In the genomic region with DNA sequence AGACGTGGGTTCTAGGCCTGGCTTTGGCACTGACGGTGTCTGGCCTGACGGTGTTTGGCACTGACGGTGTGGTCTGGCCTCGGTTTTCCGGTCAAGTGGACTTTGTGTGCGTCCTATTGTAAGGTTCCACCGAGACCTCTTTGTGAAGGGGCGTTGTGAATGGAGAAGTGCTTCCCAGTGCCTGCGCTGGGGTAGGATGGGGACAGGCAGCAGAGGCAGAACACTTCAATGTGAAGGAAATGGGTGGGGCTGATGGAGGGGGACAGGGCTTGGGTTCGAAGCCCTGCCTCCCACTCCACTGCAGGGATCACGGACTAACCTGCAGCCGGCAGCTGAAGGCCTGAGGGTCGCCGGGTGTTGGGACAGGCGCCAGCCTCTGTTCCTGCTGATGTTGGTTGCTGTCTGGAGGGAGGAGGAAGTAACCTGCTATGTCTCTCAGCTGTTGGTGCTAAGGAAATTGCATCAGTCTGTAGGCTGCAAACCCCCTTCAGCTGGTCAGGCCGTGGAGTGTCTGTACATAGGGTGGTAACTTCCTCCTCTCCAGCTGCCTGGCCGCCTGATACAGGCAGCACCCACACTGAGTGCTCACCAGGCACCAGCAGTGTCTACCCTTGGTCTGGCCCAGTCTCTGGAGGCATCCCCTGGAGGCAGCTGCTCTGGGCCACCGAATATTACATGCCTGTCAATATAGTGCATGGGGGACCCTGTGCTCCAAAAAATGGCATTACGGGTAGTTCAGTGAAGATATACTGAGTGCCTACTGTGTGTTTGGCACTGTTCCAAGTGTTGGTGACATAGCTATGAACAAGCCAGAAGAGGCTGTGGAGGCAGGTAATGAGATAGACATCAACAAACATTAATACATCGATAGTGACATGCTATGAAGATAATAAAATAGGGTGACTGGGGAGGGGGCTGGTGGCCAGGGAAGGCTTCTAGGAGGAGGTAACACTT, we compare ENCODE assay signal across 1 cellular context.
TF ChIP-seq lines count a peak whose summit lies in the region.

No MANE protein-coding gene starts in this region.

TF ChIP-seq in K562, 482 proteins besides CTCF, POLR2A, EP300 and RAD21 (continued from another document and continues in another):
- TF ChIP-seq, protein P1, sequence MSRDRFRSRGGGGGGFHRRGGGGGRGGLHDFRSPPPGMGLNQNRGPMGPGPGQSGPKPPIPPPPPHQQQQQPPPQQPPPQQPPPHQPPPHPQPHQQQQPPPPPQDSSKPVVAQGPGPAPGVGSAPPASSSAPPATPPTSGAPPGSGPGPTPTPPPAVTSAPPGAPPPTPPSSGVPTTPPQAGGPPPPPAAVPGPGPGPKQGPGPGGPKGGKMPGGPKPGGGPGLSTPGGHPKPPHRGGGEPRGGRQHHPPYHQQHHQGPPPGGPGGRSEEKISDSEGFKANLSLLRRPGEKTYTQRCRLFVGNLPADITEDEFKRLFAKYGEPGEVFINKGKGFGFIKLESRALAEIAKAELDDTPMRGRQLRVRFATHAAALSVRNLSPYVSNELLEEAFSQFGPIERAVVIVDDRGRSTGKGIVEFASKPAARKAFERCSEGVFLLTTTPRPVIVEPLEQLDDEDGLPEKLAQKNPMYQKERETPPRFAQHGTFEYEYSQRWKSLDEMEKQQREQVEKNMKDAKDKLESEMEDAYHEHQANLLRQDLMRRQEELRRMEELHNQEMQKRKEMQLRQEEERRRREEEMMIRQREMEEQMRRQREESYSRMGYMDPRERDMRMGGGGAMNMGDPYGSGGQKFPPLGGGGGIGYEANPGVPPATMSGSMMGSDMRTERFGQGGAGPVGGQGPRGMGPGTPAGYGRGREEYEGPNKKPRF (IDR thresholded peaks at IDR 0.05; ENCODE audit: low read depth, low read length), result no peak
- TF ChIP-seq, protein P2, sequence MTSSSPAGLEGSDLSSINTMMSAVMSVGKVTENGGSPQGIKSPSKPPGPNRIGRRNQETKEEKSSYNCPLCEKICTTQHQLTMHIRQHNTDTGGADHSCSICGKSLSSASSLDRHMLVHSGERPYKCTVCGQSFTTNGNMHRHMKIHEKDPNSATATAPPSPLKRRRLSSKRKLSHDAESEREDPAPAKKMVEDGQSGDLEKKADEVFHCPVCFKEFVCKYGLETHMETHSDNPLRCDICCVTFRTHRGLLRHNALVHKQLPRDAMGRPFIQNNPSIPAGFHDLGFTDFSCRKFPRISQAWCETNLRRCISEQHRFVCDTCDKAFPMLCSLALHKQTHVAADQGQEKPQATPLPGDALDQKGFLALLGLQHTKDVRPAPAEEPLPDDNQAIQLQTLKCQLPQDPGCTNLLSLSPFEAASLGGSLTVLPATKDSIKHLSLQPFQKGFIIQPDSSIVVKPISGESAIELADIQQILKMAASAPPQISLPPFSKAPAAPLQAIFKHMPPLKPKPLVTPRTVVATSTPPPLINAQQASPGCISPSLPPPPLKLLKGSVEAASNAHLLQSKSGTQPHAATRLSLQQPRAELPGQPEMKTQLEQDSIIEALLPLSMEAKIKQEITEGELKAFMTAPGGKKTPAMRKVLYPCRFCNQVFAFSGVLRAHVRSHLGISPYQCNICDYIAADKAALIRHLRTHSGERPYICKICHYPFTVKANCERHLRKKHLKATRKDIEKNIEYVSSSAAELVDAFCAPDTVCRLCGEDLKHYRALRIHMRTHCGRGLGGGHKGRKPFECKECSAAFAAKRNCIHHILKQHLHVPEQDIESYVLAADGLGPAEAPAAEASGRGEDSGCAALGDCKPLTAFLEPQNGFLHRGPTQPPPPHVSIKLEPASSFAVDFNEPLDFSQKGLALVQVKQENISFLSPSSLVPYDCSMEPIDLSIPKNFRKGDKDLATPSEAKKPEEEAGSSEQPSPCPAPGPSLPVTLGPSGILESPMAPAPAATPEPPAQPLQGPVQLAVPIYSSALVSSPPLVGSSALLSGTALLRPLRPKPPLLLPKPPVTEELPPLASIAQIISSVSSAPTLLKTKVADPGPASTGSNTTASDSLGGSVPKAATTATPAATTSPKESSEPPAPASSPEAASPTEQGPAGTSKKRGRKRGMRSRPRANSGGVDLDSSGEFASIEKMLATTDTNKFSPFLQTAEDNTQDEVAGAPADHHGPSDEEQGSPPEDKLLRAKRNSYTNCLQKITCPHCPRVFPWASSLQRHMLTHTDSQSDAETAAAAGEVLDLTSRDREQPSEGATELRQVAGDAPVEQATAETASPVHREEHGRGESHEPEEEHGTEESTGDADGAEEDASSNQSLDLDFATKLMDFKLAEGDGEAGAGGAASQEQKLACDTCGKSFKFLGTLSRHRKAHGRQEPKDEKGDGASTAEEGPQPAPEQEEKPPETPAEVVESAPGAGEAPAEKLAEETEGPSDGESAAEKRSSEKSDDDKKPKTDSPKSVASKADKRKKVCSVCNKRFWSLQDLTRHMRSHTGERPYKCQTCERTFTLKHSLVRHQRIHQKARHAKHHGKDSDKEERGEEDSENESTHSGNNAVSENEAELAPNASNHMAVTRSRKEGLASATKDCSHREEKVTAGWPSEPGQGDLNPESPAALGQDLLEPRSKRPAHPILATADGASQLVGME (CRISPR knock-in tag; IDR thresholded peaks at IDR 0.05), result no peak
- TF ChIP-seq TBP (optimal IDR thresholded peaks at IDR 0.05; ENCODE audit: low read depth, low read length), result no peak
- TF ChIP-seq MAZ (CRISPR knock-in tag; conservative IDR thresholded peaks at IDR 0.05 in 1 of 2, IDR thresholded peaks at IDR 0.05 in 1 of 2), result peak in 1 of 2 experiments; percentile 52; a peak in 2 of 4 replicates
- TF ChIP-seq U2AF1 (optimal IDR thresholded peaks at IDR 0.05; ENCODE audit: low read depth, low read length), result no peak
- TF ChIP-seq, protein P3, sequence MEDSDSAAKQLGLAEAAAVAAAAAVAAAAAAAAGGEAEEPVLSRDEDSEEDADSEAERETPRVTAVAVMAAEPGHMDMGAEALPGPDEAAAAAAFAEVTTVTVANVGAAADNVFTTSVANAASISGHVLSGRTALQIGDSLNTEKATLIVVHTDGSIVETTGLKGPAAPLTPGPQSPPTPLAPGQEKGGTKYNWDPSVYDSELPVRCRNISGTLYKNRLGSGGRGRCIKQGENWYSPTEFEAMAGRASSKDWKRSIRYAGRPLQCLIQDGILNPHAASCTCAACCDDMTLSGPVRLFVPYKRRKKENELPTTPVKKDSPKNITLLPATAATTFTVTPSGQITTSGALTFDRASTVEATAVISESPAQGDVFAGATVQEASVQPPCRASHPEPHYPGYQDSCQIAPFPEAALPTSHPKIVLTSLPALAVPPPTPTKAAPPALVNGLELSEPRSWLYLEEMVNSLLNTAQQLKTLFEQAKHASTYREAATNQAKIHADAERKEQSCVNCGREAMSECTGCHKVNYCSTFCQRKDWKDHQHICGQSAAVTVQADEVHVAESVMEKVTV (CRISPR knock-in tag; IDR thresholded peaks at IDR 0.05), result no peak
- TF ChIP-seq SMAD4 (CRISPR knock-in tag; conservative IDR thresholded peaks at IDR 0.05), result peak; percentile 91
- TF ChIP-seq, protein P4, sequence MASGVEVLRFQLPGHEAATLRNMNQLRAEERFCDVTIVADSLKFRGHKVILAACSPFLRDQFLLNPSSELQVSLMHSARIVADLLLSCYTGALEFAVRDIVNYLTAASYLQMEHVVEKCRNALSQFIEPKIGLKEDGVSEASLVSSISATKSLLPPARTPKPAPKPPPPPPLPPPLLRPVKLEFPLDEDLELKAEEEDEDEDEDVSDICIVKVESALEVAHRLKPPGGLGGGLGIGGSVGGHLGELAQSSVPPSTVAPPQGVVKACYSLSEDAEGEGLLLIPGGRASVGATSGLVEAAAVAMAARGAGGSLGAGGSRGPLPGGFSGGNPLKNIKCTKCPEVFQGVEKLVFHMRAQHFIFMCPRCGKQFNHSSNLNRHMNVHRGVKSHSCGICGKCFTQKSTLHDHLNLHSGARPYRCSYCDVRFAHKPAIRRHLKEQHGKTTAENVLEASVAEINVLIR (CRISPR knock-in tag; IDR thresholded peaks at IDR 0.05), result no peak
- TF ChIP-seq XRCC3 (IDR thresholded peaks at IDR 0.05), result no peak
- TF ChIP-seq SREBF1 (IDR thresholded peaks at IDR 0.05; ENCODE audit: borderline replicate concordance, low read depth, low read length), result no peak
- TF ChIP-seq, protein P5, sequence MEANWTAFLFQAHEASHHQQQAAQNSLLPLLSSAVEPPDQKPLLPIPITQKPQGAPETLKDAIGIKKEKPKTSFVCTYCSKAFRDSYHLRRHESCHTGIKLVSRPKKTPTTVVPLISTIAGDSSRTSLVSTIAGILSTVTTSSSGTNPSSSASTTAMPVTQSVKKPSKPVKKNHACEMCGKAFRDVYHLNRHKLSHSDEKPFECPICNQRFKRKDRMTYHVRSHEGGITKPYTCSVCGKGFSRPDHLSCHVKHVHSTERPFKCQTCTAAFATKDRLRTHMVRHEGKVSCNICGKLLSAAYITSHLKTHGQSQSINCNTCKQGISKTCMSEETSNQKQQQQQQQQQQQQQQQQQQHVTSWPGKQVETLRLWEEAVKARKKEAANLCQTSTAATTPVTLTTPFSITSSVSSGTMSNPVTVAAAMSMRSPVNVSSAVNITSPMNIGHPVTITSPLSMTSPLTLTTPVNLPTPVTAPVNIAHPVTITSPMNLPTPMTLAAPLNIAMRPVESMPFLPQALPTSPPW (CRISPR knock-in tag; IDR thresholded peaks at IDR 0.05), result peak; percentile 30; the same call in 1 of the 2 replicates
- TF ChIP-seq ZNF699 (CRISPR knock-in tag; IDR thresholded peaks at IDR 0.05; ENCODE audit: insufficient replicate concordance), result no peak
- TF ChIP-seq ZNF146 (CRISPR knock-in tag; IDR thresholded peaks at IDR 0.05; ENCODE audit: unreplicated experiment), result no peak
- no peak for TF ChIP-seq SNIP1 (IDR thresholded peaks at IDR 0.05; ENCODE audit: low read depth)
- TF ChIP-seq MYNN (IDR thresholded peaks at IDR 0.05), result peak; percentile 57; the same call in 1 of the 2 replicates
- no peak for TF ChIP-seq MYNN (CRISPR knock-in tag; IDR thresholded peaks at IDR 0.05)
- TF ChIP-seq, protein P6, sequence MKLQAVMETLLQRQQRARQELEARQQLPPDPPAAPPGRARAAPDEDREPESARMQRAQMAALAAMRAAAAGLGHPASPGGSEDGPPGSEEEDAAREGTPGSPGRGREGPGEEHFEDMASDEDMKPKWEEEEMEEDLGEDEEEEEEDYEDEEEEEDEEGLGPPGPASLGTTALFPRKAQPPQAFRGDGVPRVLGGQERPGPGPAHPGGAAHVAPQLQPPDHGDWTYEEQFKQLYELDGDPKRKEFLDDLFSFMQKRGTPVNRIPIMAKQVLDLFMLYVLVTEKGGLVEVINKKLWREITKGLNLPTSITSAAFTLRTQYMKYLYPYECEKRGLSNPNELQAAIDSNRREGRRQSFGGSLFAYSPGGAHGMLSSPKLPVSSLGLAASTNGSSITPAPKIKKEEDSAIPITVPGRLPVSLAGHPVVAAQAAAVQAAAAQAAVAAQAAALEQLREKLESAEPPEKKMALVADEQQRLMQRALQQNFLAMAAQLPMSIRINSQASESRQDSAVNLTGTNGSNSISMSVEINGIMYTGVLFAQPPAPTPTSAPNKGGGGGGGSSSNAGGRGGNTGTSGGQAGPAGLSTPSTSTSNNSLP (IDR thresholded peaks at IDR 0.05; ENCODE audit: borderline replicate concordance, low read depth, low read length), result no peak
- TF ChIP-seq HDAC3 (IDR thresholded peaks at IDR 0.05; ENCODE audit: borderline replicate concordance, partially characterized antibody), result no peak
- no peak; the same call in 1 of the 2 replicates for TF ChIP-seq CBFB (CRISPR knock-in tag; IDR thresholded peaks at IDR 0.05)
- TF ChIP-seq, protein P7, sequence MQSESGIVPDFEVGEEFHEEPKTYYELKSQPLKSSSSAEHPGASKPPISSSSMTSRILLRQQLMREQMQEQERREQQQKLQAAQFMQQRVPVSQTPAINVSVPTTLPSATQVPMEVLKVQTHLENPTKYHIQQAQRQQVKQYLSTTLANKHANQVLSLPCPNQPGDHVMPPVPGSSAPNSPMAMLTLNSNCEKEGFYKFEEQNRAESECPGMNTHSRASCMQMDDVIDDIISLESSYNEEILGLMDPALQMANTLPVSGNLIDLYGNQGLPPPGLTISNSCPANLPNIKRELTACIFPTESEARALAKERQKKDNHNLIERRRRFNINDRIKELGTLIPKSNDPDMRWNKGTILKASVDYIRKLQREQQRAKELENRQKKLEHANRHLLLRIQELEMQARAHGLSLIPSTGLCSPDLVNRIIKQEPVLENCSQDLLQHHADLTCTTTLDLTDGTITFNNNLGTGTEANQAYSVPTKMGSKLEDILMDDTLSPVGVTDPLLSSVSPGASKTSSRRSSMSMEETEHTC (IDR thresholded peaks at IDR 0.05), result no peak
- no peak for TF ChIP-seq CAMTA2 (CRISPR knock-in tag; conservative IDR thresholded peaks at IDR 0.05)
- TF ChIP-seq, protein P8, sequence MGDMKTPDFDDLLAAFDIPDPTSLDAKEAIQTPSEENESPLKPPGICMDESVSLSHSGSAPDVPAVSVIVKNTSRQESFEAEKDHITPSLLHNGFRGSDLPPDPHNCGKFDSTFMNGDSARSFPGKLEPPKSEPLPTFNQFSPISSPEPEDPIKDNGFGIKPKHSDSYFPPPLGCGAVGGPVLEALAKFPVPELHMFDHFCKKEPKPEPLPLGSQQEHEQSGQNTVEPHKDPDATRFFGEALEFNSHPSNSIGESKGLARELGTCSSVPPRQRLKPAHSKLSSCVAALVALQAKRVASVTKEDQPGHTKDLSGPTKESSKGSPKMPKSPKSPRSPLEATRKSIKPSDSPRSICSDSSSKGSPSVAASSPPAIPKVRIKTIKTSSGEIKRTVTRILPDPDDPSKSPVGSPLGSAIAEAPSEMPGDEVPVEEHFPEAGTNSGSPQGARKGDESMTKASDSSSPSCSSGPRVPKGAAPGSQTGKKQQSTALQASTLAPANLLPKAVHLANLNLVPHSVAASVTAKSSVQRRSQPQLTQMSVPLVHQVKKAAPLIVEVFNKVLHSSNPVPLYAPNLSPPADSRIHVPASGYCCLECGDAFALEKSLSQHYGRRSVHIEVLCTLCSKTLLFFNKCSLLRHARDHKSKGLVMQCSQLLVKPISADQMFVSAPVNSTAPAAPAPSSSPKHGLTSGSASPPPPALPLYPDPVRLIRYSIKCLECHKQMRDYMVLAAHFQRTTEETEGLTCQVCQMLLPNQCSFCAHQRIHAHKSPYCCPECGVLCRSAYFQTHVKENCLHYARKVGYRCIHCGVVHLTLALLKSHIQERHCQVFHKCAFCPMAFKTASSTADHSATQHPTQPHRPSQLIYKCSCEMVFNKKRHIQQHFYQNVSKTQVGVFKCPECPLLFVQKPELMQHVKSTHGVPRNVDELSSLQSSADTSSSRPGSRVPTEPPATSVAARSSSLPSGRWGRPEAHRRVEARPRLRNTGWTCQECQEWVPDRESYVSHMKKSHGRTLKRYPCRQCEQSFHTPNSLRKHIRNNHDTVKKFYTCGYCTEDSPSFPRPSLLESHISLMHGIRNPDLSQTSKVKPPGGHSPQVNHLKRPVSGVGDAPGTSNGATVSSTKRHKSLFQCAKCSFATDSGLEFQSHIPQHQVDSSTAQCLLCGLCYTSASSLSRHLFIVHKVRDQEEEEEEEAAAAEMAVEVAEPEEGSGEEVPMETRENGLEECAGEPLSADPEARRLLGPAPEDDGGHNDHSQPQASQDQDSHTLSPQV (IDR thresholded peaks at IDR 0.05), result no peak
- TF ChIP-seq U2AF2 (optimal IDR thresholded peaks at IDR 0.05; ENCODE audit: low read depth, low read length), result no peak
- TF ChIP-seq, protein P9, sequence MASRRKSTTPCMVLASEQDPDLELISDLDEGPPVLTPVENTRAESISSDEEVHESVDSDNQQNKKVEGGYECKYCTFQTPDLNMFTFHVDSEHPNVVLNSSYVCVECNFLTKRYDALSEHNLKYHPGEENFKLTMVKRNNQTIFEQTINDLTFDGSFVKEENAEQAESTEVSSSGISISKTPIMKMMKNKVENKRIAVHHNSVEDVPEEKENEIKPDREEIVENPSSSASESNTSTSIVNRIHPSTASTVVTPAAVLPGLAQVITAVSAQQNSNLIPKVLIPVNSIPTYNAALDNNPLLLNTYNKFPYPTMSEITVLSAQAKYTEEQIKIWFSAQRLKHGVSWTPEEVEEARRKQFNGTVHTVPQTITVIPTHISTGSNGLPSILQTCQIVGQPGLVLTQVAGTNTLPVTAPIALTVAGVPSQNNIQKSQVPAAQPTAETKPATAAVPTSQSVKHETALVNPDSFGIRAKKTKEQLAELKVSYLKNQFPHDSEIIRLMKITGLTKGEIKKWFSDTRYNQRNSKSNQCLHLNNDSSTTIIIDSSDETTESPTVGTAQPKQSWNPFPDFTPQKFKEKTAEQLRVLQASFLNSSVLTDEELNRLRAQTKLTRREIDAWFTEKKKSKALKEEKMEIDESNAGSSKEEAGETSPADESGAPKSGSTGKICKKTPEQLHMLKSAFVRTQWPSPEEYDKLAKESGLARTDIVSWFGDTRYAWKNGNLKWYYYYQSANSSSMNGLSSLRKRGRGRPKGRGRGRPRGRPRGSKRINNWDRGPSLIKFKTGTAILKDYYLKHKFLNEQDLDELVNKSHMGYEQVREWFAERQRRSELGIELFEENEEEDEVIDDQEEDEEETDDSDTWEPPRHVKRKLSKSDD (conservative IDR thresholded peaks at IDR 0.05; ENCODE audit: low read length), result no peak
